ENCODE assay signal across 12 cellular contexts in genomic region chr17:75476274-75476673, GRCh38. TPM values are rescaled to one million over a fixed set of nuclear protein-coding genes. Genes with fewer than 3 reads are reported as not detected.
DNase-seq lines count a peak whose midpoint lies in the region; ATAC-seq and TF ChIP-seq lines count a peak whose summit lies in the region.
"Had no signal": no experiment of that assay in that cellular context is flagged by ENCODE, and none has a peak within 500 bp of the region (broad histone marks: within the 10 kb centered on the region; RNA-seq: fewer than 3 reads in every experiment).

No MANE protein-coding gene starts in this region.

- H3K36me3 Mint-ChIP-seq in activated CD4-positive, alpha-beta T cell treated with anti-CD3 and anti-CD28 coated beads, Interleukin-2, amount 10 ng/mL, durations not matched to agents 7 days and 5 days (ENCODE audit: low read depth), result peaks cover 12% of the 10 kb centered on the region
- H3K36me3 Mint-ChIP-seq in activated CD4-positive, alpha-beta T cell treated with anti-CD3 and anti-CD28 coated beads for 36 hours (ENCODE audit: low read depth), result peaks cover 15% of the 10 kb centered on the region
- H3K36me3 Mint-ChIP-seq in CD14-positive monocyte, result peaks cover 48 to 80% of the 10 kb centered on the region in 2 donors

- H3K9me3 ChIP-seq in heart right ventricle (no peaks in the 10 kb centered on the region), upper lobe of right lung (no peaks in the 10 kb centered on the region)
- H3K9me3 ChIP-seq: body of pancreas had no signal

- CTCF ChIA-PET in activated CD4-positive, alpha-beta T cell treated with anti-CD3 and anti-CD28 coated beads, Interleukin-2, amount 10 ng/mL, durations not matched to agents 7 days and 5 days (lab: Charles Lee), result interaction anchor here (1.2 kb wide), 1 partner anchor 103 kb away, joined by 3 read pairs; no protein-coding TSS in a partner anchor
- CTCF ChIA-PET in activated CD4-positive, alpha-beta T cell treated with anti-CD3 and anti-CD28 coated beads for 36 hours (lab: Charles Lee), result no interaction called here

- H3K4me3 ChIP-seq in heart right ventricle (peak overlapping the region in 8 of 10 donors; percentile 8 to 44 (median 34)), upper lobe of right lung (no peak overlapping the region)
- H3K4me3 ChIP-seq: body of pancreas had no signal

- H3K36me3 ChIP-seq in heart right ventricle (peaks cover 0 to 33% (median 0%) of the 10 kb centered on the region in 9 donors), upper lobe of right lung (peaks cover 23% of the 10 kb centered on the region)

- no peak for DNase-seq in activated CD4-positive, alpha-beta T cell treated with anti-CD3 and anti-CD28 coated beads, Interleukin-2, amount 10 ng/mL, durations not matched to agents 7 days and 5 days
- DNase-seq in activated CD4-positive, alpha-beta T cell treated with anti-CD3 and anti-CD28 coated beads for 36 hours, result no peak
- no peak for DNase-seq in heart right ventricle
- peak in 47 of 56 donors; percentile 27 to 86 (median 63) for DNase-seq in nucleus accumbens (lab: John Stamatoyannopoulos, UW)
- no peak for DNase-seq in upper lobe of right lung
- DNase-seq in SK-N-DZ (ENCODE audit: low spot score), result no peak
- DNase-seq in SKM-1 treated with dmso at 0.1 percent for 144 hours (lab: John Stamatoyannopoulos, UW; ENCODE audit: unreplicated experiment), result no peak
- no peak for DNase-seq in CD14-positive monocyte (ENCODE audit: low spot score)
- DNase-seq: activated CD4-positive, alpha-beta memory T cell treated with anti-CD3 and anti-CD28 coated beads for 36 hours; body of pancreas; SHP77 had no signal

- no peaks in the 10 kb centered on the region for H3K9me3 Mint-ChIP-seq in activated CD4-positive, alpha-beta T cell treated with anti-CD3 and anti-CD28 coated beads, Interleukin-2, amount 10 ng/mL, durations not matched to agents 7 days and 5 days
- no peaks in the 10 kb centered on the region for H3K9me3 Mint-ChIP-seq in activated CD4-positive, alpha-beta T cell treated with anti-CD3 and anti-CD28 coated beads for 36 hours (ENCODE audit: low read depth)
- no peaks in the 10 kb centered on the region for H3K9me3 Mint-ChIP-seq in CD14-positive monocyte
- H3K9me3 Mint-ChIP-seq: activated CD4-positive, alpha-beta memory T cell treated with anti-CD3 and anti-CD28 coated beads for 36 hours had no signal

- 4 to 10% methylated on average over 8 of the region's 8 CpGs for WGBS in heart right ventricle, 2 donors

- H3K4me1 ChIP-seq in heart right ventricle, result peaks cover 28 to 80% (median 45%) of the 10 kb centered on the region in 9 donors
- peaks cover 25% of the 10 kb centered on the region for H3K4me1 ChIP-seq in upper lobe of right lung

- H3K4me1 Mint-ChIP-seq in activated CD4-positive, alpha-beta T cell treated with anti-CD3 and anti-CD28 coated beads, Interleukin-2, amount 10 ng/mL, durations not matched to agents 7 days and 5 days, result no peaks in the 10 kb centered on the region
- H3K4me1 Mint-ChIP-seq in activated CD4-positive, alpha-beta T cell treated with anti-CD3 and anti-CD28 coated beads for 36 hours, result no peaks in the 10 kb centered on the region
- peaks cover 16% of the 10 kb centered on the region for H3K4me1 Mint-ChIP-seq in CD14-positive monocyte

- no peak for ATAC-seq in activated CD4-positive, alpha-beta T cell treated with anti-CD3 and anti-CD28 coated beads for 36 hours
- ATAC-seq in heart right ventricle (peak; percentile 60 to 85 (median 76)), upper lobe of right lung (no peak)
- ATAC-seq: body of pancreas had no signal

- H3K4me3 Mint-ChIP-seq in activated CD4-positive, alpha-beta T cell treated with anti-CD3 and anti-CD28 coated beads, Interleukin-2, amount 10 ng/mL, durations not matched to agents 7 days and 5 days, result no peak overlapping the region
- H3K4me3 Mint-ChIP-seq in activated CD4-positive, alpha-beta T cell treated with anti-CD3 and anti-CD28 coated beads for 36 hours, result no peak overlapping the region
- no peak overlapping the region for H3K4me3 Mint-ChIP-seq in CD14-positive monocyte
- H3K4me3 Mint-ChIP-seq: activated CD4-positive, alpha-beta memory T cell treated with anti-CD3 and anti-CD28 coated beads for 36 hours had no signal

- peak overlapping the region; percentile 57 for H3K27ac Mint-ChIP-seq in activated CD4-positive, alpha-beta T cell treated with anti-CD3 and anti-CD28 coated beads, Interleukin-2, amount 10 ng/mL, durations not matched to agents 7 days and 5 days
- H3K27ac Mint-ChIP-seq in activated CD4-positive, alpha-beta T cell treated with anti-CD3 and anti-CD28 coated beads for 36 hours, result no peak overlapping the region
- H3K27ac Mint-ChIP-seq in CD14-positive monocyte, result peak overlapping the region in 1 of 7 donors; percentile 53
- H3K27ac Mint-ChIP-seq: activated CD4-positive, alpha-beta memory T cell treated with anti-CD3 and anti-CD28 coated beads for 36 hours had no signal

- TF ChIP-seq CTCF in heart right ventricle (IDR thresholded peaks at IDR 0.05) (no peak), upper lobe of right lung (IDR thresholded peaks at IDR 0.05) (no peak), CD14-positive monocyte (IDR thresholded peaks at IDR 0.05) (no peak)

- H3K27me3 ChIP-seq in heart right ventricle (no peaks in the 10 kb centered on the region), upper lobe of right lung (no peaks in the 10 kb centered on the region)
- H3K27me3 ChIP-seq: body of pancreas had no signal

- H3K27me3 Mint-ChIP-seq in activated CD4-positive, alpha-beta T cell treated with anti-CD3 and anti-CD28 coated beads, Interleukin-2, amount 10 ng/mL, durations not matched to agents 7 days and 5 days, result no peaks in the 10 kb centered on the region
- H3K27me3 Mint-ChIP-seq in activated CD4-positive, alpha-beta T cell treated with anti-CD3 and anti-CD28 coated beads for 36 hours, result no peaks in the 10 kb centered on the region
- peaks cover 0 to 5% (median 0%) of the 10 kb centered on the region in 3 donors for H3K27me3 Mint-ChIP-seq in CD14-positive monocyte (ENCODE audit: low read depth in 3 of 3)
- H3K27me3 Mint-ChIP-seq: activated CD4-positive, alpha-beta memory T cell treated with anti-CD3 and anti-CD28 coated beads for 36 hours had no signal

- intact Hi-C loops in activated CD4-positive, alpha-beta T cell treated with anti-CD3 and anti-CD28 coated beads for 36 hours (cut with DNase I, micrococcal nuclease), result loop anchor here in 1 of 2 experiments (5.0 kb wide), 1 partner anchor 39 kb away; no protein-coding TSS in a partner anchor
- intact Hi-C loops in heart right ventricle (cut with DNase I) (loop anchor here in 2 of 10 donors (5.0 to 10.0 kb wide), 3 partner anchors 34 to 51 kb away; no protein-coding TSS in a partner anchor), upper lobe of right lung (cut with DNase I) (no loop called here), CD14-positive monocyte (cut with micrococcal nuclease) (no loop called here)

- POLR2A ChIA-PET in activated CD4-positive, alpha-beta T cell treated with anti-CD3 and anti-CD28 coated beads, Interleukin-2, amount 10 ng/mL, durations not matched to agents 7 days and 5 days (lab: Charles Lee), result no interaction called here
- POLR2A ChIA-PET in activated CD4-positive, alpha-beta T cell treated with anti-CD3 and anti-CD28 coated beads for 36 hours (lab: Charles Lee), result no interaction called here

- peak overlapping the region; percentile 57 to 90 (median 81) for H3K27ac ChIP-seq in heart right ventricle
- H3K27ac ChIP-seq in upper lobe of right lung, result peak overlapping the region; percentile 55
- H3K27ac ChIP-seq: 22Rv1 had no signal

RNA-seq across cellular contexts. Expression of gene TMEM94, which starts 19.8 kb away (rescaled TPM):
- total RNA-seq in activated CD4-positive, alpha-beta T cell treated with anti-CD3 and anti-CD28 coated beads, Interleukin-2, amount 10 ng/mL, durations not matched to agents 7 days and 5 days, result 10 to 100 TPM; 80.3 to 82.1 TPM
- total RNA-seq in activated CD4-positive, alpha-beta T cell treated with anti-CD3 and anti-CD28 coated beads for 36 hours, result 10 to 100 TPM; 51.4 to 62.5 TPM
- total RNA-seq in heart right ventricle, result 10 to 100 TPM; 29.0 to 66.7 (median 41.3) TPM
- 10 to 100 TPM; 25.6 to 56.1 TPM for polyA plus RNA-seq in heart right ventricle
- 79.1 TPM for total RNA-seq in upper lobe of right lung
- 87.4 and 94.3 TPM in 2 replicates for polyA plus RNA-seq in SK-N-DZ (2014; cell fraction: cytosol; rRNA removed)
- 224 and 357 TPM in 2 replicates for polyA plus RNA-seq in SK-N-DZ (2014; cell fraction: nucleus; rRNA removed)
- 1 to 10 TPM; 7.2 to 8.4 TPM for polyA plus RNA-seq in CD14-positive monocyte

RNA-seq across cellular contexts. Expression of gene CASKIN2, which starts 39.1 kb away (rescaled TPM):
- 1 to 10 TPM in 1 of 2 experiments, under 1 TPM in 1; 0.47 to 1.1 TPM for total RNA-seq in activated CD4-positive, alpha-beta T cell treated with anti-CD3 and anti-CD28 coated beads, Interleukin-2, amount 10 ng/mL, durations not matched to agents 7 days and 5 days
- 1 to 10 TPM; 2.9 to 3.0 TPM for total RNA-seq in activated CD4-positive, alpha-beta T cell treated with anti-CD3 and anti-CD28 coated beads for 36 hours
- total RNA-seq in heart right ventricle, result 10 to 100 TPM; 29.0 to 59.2 (median 37.2) TPM
- polyA plus RNA-seq in heart right ventricle, result 10 to 100 TPM; 17.6 to 31.2 TPM
- total RNA-seq in upper lobe of right lung, result 101 TPM
- polyA plus RNA-seq in SK-N-DZ (2014; cell fraction: cytosol; rRNA removed), result 7.2 and 9.4 TPM in 2 replicates
- polyA plus RNA-seq in SK-N-DZ (2014; cell fraction: nucleus; rRNA removed), result 13.8 and 46.4 TPM in 2 replicates
- not detected for polyA plus RNA-seq in CD14-positive monocyte

RNA-seq across cellular contexts. Expression of gene TSEN54, which starts 40.1 kb away (rescaled TPM):
- 10 to 100 TPM; 48.8 to 59.2 TPM for total RNA-seq in activated CD4-positive, alpha-beta T cell treated with anti-CD3 and anti-CD28 coated beads, Interleukin-2, amount 10 ng/mL, durations not matched to agents 7 days and 5 days
- 10 to 100 TPM; 29.2 to 35.1 TPM for total RNA-seq in activated CD4-positive, alpha-beta T cell treated with anti-CD3 and anti-CD28 coated beads for 36 hours
- total RNA-seq in heart right ventricle (1 to 10 TPM; 4.2 to 9.9 (median 6.1) TPM), upper lobe of right lung (21.6 TPM)
- polyA plus RNA-seq in heart right ventricle (10 to 100 TPM; 13.6 to 18.1 TPM), CD14-positive monocyte (10 to 100 TPM; 11.8 to 13.6 TPM)
- 77.8 and 95.2 TPM in 2 replicates for polyA plus RNA-seq in SK-N-DZ (2014; cell fraction: cytosol; rRNA removed)
- 174 and 182 TPM in 2 replicates for polyA plus RNA-seq in SK-N-DZ (2014; cell fraction: nucleus; rRNA removed)

RNA-seq across cellular contexts. Expression of gene LLGL2, which starts 49.2 kb away (rescaled TPM):
- 10 to 100 TPM; 17.8 to 24.2 TPM for total RNA-seq in activated CD4-positive, alpha-beta T cell treated with anti-CD3 and anti-CD28 coated beads, Interleukin-2, amount 10 ng/mL, durations not matched to agents 7 days and 5 days
- 1 to 10 TPM; 7.1 to 9.6 TPM for total RNA-seq in activated CD4-positive, alpha-beta T cell treated with anti-CD3 and anti-CD28 coated beads for 36 hours
- total RNA-seq in heart right ventricle, result 1 to 10 TPM; 1.1 to 5.0 (median 2.6) TPM
- polyA plus RNA-seq in heart right ventricle, result 10 to 100 TPM in 1 of 2 donors, 1 to 10 TPM in 1; 5.6 to 14.8 TPM
- 133 TPM for total RNA-seq in upper lobe of right lung
- polyA plus RNA-seq in SK-N-DZ (2014; cell fraction: cytosol; rRNA removed), result 1.3 and 1.7 TPM in 2 replicates
- polyA plus RNA-seq in SK-N-DZ (2014; cell fraction: nucleus; rRNA removed), result 1.1 and 1.7 TPM in 2 replicates
- polyA plus RNA-seq in CD14-positive monocyte, result 1 to 10 TPM; 4.8 to 7.5 TPM

Comparison
In these comparisons a context has a peak if more than half of its experiments do, and no peak if none do; other contexts are left out.
1. DNase-seq: peak in nucleus accumbens (47 of 56); none in activated CD4-positive, alpha-beta T cell treated with anti-CD3 and anti-CD28 coated beads, Interleukin-2, amount 10 ng/mL, durations not matched to agents 7 days and 5 days (single experiment), activated CD4-positive, alpha-beta T cell treated with anti-CD3 and anti-CD28 coated beads for 36 hours (single experiment), heart right ventricle (0 of 2), upper lobe of right lung (single experiment), SK-N-DZ (single experiment), SKM-1 treated with dmso at 0.1 percent for 144 hours (single experiment) and CD14-positive monocyte (single experiment).
2. ATAC-seq: peak in heart right ventricle (8 of 8); none in activated CD4-positive, alpha-beta T cell treated with anti-CD3 and anti-CD28 coated beads for 36 hours (single experiment) and upper lobe of right lung (single experiment).
3. RNA of gene CASKIN2, which starts 39.1 kb away (total RNA-seq): 101 TPM in upper lobe of right lung (single experiment) and 29.0 to 59.2 TPM in heart right ventricle; 2.9 to 3.0 TPM in activated CD4-positive, alpha-beta T cell treated with anti-CD3 and anti-CD28 coated beads for 36 hours and 0.47 to 1.1 TPM in activated CD4-positive, alpha-beta T cell treated with anti-CD3 and anti-CD28 coated beads, Interleukin-2, amount 10 ng/mL, durations not matched to agents 7 days and 5 days; every median in the first group is over 4 times any median in the second.